ENCODE assay signal across 8 cellular contexts in the genomic region with DNA sequence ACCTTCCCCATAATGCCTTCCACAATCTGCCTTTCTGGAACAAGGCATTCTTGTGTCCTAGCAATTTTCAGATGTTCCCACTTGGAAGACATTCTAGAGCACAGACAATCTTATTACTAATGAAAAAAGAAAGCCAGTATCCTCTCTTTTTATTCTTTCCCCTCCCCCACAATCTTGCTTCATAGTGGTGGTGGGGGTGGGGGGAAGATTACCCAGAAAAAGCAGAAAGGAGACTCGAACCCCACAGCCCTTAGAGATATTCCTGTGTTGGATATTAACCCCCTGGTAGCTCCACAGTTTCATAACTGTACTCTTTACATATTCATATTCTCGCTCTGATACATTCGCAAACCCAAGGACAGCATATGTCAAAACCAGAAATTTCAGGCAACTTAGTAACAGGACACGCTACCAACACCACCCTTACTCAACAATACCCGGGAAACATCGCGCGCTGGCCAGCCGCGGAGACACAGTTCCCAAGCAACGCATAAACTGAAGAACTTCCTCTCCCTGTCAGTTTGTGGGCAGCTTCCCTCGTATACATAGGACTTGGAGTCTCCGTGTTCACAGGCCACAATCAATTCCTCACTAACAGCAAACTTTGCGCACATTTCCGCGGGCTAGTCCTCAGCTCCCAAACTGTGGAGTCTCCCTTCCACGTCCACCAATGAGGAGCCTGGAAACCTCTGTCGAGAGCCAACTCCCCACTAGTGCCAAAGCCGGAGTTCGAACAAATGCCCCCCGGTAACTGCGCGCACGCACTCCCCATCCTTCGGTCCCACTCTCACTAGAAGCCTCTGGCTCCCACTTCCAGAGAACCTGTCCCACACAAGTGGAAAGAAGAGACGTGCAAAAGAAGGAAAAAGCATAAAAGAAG. TPM values are rescaled to one million over a fixed set of nuclear protein-coding genes. Genes with fewer than 3 reads are reported as not detected.
A peak's percentile ranks its signal among the peaks of the same experiment; 100 is the strongest.
DNase-seq lines count a peak whose midpoint lies in the region; ATAC-seq and TF ChIP-seq lines count a peak whose summit lies in the region.

No MANE protein-coding gene starts in this region.

- peak overlapping the region; percentile 95 for H3K4me3 Mint-ChIP-seq in CD4-positive, alpha-beta T cell
- H3K4me3 Mint-ChIP-seq in activated T-helper 2 cell treated with anti-CD3 and anti-CD28 coated beads, Interferon-gamma antibody, Interleukin-2, Interleukin-4, amounts not matched to agents 10 μg/mL and 5 μg/mL and 100 μg/mL, durations not matched to agents 14 hours and 24 hours and 36 hours (ENCODE audit: low read depth), result peak overlapping the region; percentile 95
- H3K4me3 Mint-ChIP-seq in neural crest cell, result peak overlapping the region; percentile 100

- H3K27ac ChIP-seq in CD4-positive, alpha-beta T cell (ENCODE audit: low read depth, low read length), result peak overlapping the region; percentile 93

- intact Hi-C loops in CD4-positive, alpha-beta T cell (cut with DNase I, micrococcal nuclease), result loop anchor here in 1 of 2 experiments (5.0 to 10.0 kb wide), 2 partner anchors 105 to 163 kb away; partner anchors contain the start of gene GPD2
- intact Hi-C loops in activated T-helper 2 cell treated with anti-CD3 and anti-CD28 coated beads, Interferon-gamma antibody, Interleukin-2, Interleukin-4, amounts not matched to agents 10 μg/mL and 5 μg/mL and 100 μg/mL, durations not matched to agents 14 hours and 24 hours and 36 hours (cut with micrococcal nuclease), result loop anchor here (1.0 to 10.0 kb wide), 7 partner anchors 10 to 1563 kb away; partner anchors contain the start of gene ACVR1C

- CTCF ChIA-PET in CD4-positive, alpha-beta T cell (lab: Charles Lee), result no interaction called here

- peaks cover 57% of the 10 kb centered on the region for H3K4me1 Mint-ChIP-seq in CD4-positive, alpha-beta T cell (ENCODE audit: low read depth)
- peaks cover 53% of the 10 kb centered on the region for H3K4me1 Mint-ChIP-seq in activated T-helper 2 cell treated with anti-CD3 and anti-CD28 coated beads, Interferon-gamma antibody, Interleukin-2, Interleukin-4, amounts not matched to agents 10 μg/mL and 5 μg/mL and 100 μg/mL, durations not matched to agents 14 hours and 24 hours and 36 hours (ENCODE audit: low read depth)
- H3K4me1 Mint-ChIP-seq in neural crest cell, result peaks cover 32% of the 10 kb centered on the region

- peak overlapping the region; percentile 100 for H3K27ac Mint-ChIP-seq in CD4-positive, alpha-beta T cell
- peak overlapping the region; percentile 99 for H3K27ac Mint-ChIP-seq in activated T-helper 2 cell treated with anti-CD3 and anti-CD28 coated beads, Interferon-gamma antibody, Interleukin-2, Interleukin-4, amounts not matched to agents 10 μg/mL and 5 μg/mL and 100 μg/mL, durations not matched to agents 14 hours and 24 hours and 36 hours
- peak overlapping the region; percentile 90 for H3K27ac Mint-ChIP-seq in neural crest cell (ENCODE audit: unreplicated experiment)

- POLR2A ChIA-PET in CD4-positive, alpha-beta T cell (lab: Charles Lee), result interaction anchor here (1.0 to 8.5 kb wide), 6 partner anchors 12 to 106 kb away, joined by 3 to 143 read pairs (median 18); partner anchors contain the start of gene GPD2

- no peak for TF ChIP-seq CTCF in CD4-positive, alpha-beta T cell (IDR thresholded peaks at IDR 0.05)
- TF ChIP-seq CTCF in neural crest cell (conservative IDR thresholded peaks at IDR 0.05), result no peak

- H3K36me3 Mint-ChIP-seq in CD4-positive, alpha-beta T cell (ENCODE audit: low read depth), result peaks cover 63% of the 10 kb centered on the region
- peaks cover 52% of the 10 kb centered on the region for H3K36me3 Mint-ChIP-seq in activated T-helper 2 cell treated with anti-CD3 and anti-CD28 coated beads, Interferon-gamma antibody, Interleukin-2, Interleukin-4, amounts not matched to agents 10 μg/mL and 5 μg/mL and 100 μg/mL, durations not matched to agents 14 hours and 24 hours and 36 hours (ENCODE audit: low read depth)
- peaks cover 13% of the 10 kb centered on the region for H3K36me3 Mint-ChIP-seq in neural crest cell (ENCODE audit: low read depth)

- H3K27me3 Mint-ChIP-seq in CD4-positive, alpha-beta T cell, result peaks cover 50% of the 10 kb centered on the region
- H3K27me3 Mint-ChIP-seq in activated T-helper 2 cell treated with anti-CD3 and anti-CD28 coated beads, Interferon-gamma antibody, Interleukin-2, Interleukin-4, amounts not matched to agents 10 μg/mL and 5 μg/mL and 100 μg/mL, durations not matched to agents 14 hours and 24 hours and 36 hours (ENCODE audit: low read depth), result peaks cover 14% of the 10 kb centered on the region
- H3K27me3 Mint-ChIP-seq in neural crest cell (ENCODE audit: low read depth), result peaks cover 27% of the 10 kb centered on the region

- H3K9me3 ChIP-seq in CD4-positive, alpha-beta T cell (ENCODE audit: control insufficient read depth, low read length), result no peaks in the 10 kb centered on the region

- no peak for ATAC-seq in CD4-positive, alpha-beta T cell (ENCODE audit: poor library complexity)
- ATAC-seq in GM21723 (IDR thresholded peaks at IDR 0.05; ENCODE audit: unreplicated experiment) (peak; percentile 1), HG03460 (IDR thresholded peaks at IDR 0.05; ENCODE audit: unreplicated experiment) (no peak)

- H3K9me3 Mint-ChIP-seq in CD4-positive, alpha-beta T cell, result no peaks in the 10 kb centered on the region
- H3K9me3 Mint-ChIP-seq in activated T-helper 2 cell treated with anti-CD3 and anti-CD28 coated beads, Interferon-gamma antibody, Interleukin-2, Interleukin-4, amounts not matched to agents 10 μg/mL and 5 μg/mL and 100 μg/mL, durations not matched to agents 14 hours and 24 hours and 36 hours, result no peaks in the 10 kb centered on the region
- no peaks in the 10 kb centered on the region for H3K9me3 Mint-ChIP-seq in neural crest cell

- no peaks in the 10 kb centered on the region for H3K27me3 ChIP-seq in CD4-positive, alpha-beta T cell (ENCODE audit: control insufficient read depth, insufficient read depth, low read length)

- peak in 5 of 10 experiments; percentile 13 to 42 (median 25) for DNase-seq in CD4-positive, alpha-beta T cell
- peak; percentile 54 to 69 for DNase-seq in NCI-H526 (lab: John Stamatoyannopoulos, UW)
- DNase-seq in activated T-helper 2 cell treated with anti-CD3 and anti-CD28 coated beads, Interferon-gamma antibody, Interleukin-2, Interleukin-4, amounts not matched to agents 10 μg/mL and 5 μg/mL and 100 μg/mL, durations not matched to agents 14 hours and 24 hours and 36 hours (ENCODE audit: low spot score), result peak; percentile 39
- DNase-seq in foreskin melanocyte, result peak; percentile 70
- peak; percentile 21 for DNase-seq in neural crest cell (ENCODE audit: low read depth, low spot score)
- no peak for DNase-seq in NCI-H1930 (lab: John Stamatoyannopoulos, UW)

RNA-seq across cellular contexts. Expression of gene NR4A2, which starts 0.7 kb away (rescaled TPM):
- total RNA-seq in CD4-positive, alpha-beta T cell, result 100 to 1,000 TPM; 290 to 319 TPM
- total RNA-seq in activated T-helper 2 cell treated with anti-CD3 and anti-CD28 coated beads, Interferon-gamma antibody, Interleukin-2, Interleukin-4, amounts not matched to agents 10 μg/mL and 5 μg/mL and 100 μg/mL, durations not matched to agents 14 hours and 24 hours and 36 hours, result 22.1 and 24.0 TPM in 2 replicates
- total RNA-seq in neural crest cell, result 7.8 and 7.9 TPM in 2 replicates

Comparison
In these comparisons a context has a peak if more than half of its experiments do, and no peak if none do; other contexts are left out.
1. DNase-seq: peak in NCI-H526 (2 of 2), activated T-helper 2 cell treated with anti-CD3 and anti-CD28 coated beads, Interferon-gamma antibody, Interleukin-2, Interleukin-4, amounts not matched to agents 10 μg/mL and 5 μg/mL and 100 μg/mL, durations not matched to agents 14 hours and 24 hours and 36 hours (single experiment), foreskin melanocyte (single experiment) and neural crest cell (single experiment); none in NCI-H1930 (0 of 2).
2. RNA of gene NR4A2, which starts 0.7 kb away (total RNA-seq): 290 to 319 TPM in CD4-positive, alpha-beta T cell; 22.1 to 24.0 TPM in activated T-helper 2 cell treated with anti-CD3 and anti-CD28 coated beads, Interferon-gamma antibody, Interleukin-2, Interleukin-4, amounts not matched to agents 10 μg/mL and 5 μg/mL and 100 μg/mL, durations not matched to agents 14 hours and 24 hours and 36 hours and 7.8 to 7.9 TPM in neural crest cell; every median in the first group is over 10 times any median in the second.
3. Peak in every context shown above with its lines, with median percentiles within 50 percentile points of each other: H3K27ac Mint-ChIP-seq and H3K4me3 Mint-ChIP-seq.